In the genomic region with DNA sequence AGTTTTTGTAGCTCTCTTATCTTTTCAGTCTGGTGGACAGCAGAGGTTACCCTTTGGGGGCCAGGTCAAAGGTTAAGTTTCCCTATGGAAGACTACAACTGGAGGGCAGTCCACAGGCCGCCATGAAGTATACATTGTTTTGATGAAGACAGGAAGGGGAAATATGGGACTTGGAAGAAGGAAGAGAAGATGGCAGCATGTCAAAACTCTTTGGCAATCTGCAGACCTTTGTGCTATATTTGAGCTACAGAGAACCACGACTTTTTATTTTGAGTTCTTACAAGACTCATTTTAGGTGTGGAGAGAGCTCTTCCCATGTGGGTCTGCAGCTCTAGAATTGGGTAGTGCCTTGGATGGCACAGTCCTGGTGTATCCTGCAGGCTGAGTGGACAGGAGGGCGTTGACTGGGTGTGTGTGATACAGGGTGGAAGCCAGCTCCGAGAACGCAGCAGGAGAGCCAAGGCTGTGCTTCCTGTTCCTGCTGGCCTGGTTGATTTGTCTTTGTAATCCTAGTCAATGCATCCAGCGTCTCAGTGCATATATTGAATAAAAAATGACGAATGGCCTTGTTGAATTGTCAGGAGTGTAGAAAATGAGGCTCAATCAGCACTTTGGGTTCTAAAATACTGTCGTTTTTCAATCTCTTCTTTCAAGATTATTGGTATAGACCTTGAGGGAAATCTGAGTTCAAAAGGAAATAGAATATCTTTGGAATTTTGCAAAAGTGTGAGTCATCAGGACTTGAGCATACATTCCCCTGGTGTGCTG, we compare ENCODE assay signal across 8 cellular contexts. TPM values are rescaled to one million over a fixed set of nuclear protein-coding genes. Genes with fewer than 3 reads are reported as not detected.
DNase-seq lines count a peak whose midpoint lies in the region; ATAC-seq and TF ChIP-seq lines count a peak whose summit lies in the region.

No MANE protein-coding gene starts in this region.

- H3K14ac ChIP-seq in IMR-90 (replicated peaks; ENCODE audit: low read depth, low read length) = peak overlapping the region; percentile 76

- peak overlapping the region; percentile 54 to 87 (median 79) for H3K4me2 ChIP-seq in BLaER1 treated with 17β-estradiol and CSF1 and Interleukin-3, amounts not matched to agents 10 nM and 100 nM
- H3K4me2 ChIP-seq in IMR-90 (ENCODE audit: low read depth, low read length) = peak overlapping the region; percentile 48

- H3K23ac ChIP-seq in IMR-90 (ENCODE audit: low read depth, low read length) = no peak overlapping the region

- H3K4me3 Mint-ChIP-seq in CD14-positive monocyte = peak overlapping the region in 1 of 2 donors; percentile 40

- peak overlapping the region; percentile 63 for H2AFZ ChIP-seq in IMR-90 (replicated peaks; ENCODE audit: low read length, poor library complexity)

- peak overlapping the region in 1 of 2 experiments; percentile 60; a peak in 2 of 4 replicates for H4K8ac ChIP-seq in IMR-90 (ENCODE audit: low read depth in 2 of 2, low read length in 2 of 2)

- peak overlapping the region; percentile 71 for H2BK120ac ChIP-seq in IMR-90 (ENCODE audit: low read depth, low read length)

- no peak overlapping the region for H3K27ac ChIP-seq in BLaER1 treated with 17β-estradiol and CSF1 and Interleukin-3, amounts not matched to agents 10 nM and 100 nM
- peak overlapping the region; percentile 54 for H3K27ac ChIP-seq in IMR-90 (ENCODE audit: insufficient read depth, low read length)

- intact Hi-C loops in IMR-90 (cut with micrococcal nuclease) (no loop called here), mucosa of descending colon (cut with DNase I, micrococcal nuclease) (no loop called here), CD14-positive monocyte (cut with micrococcal nuclease) (no loop called here)

- peak overlapping the region; percentile 73 for H2AK5ac ChIP-seq in IMR-90 (ENCODE audit: low read depth, low read length)

- TF ChIP-seq POLR2A in IMR-90 (IDR thresholded peaks at IDR 0.05; ENCODE audit: low read depth, low read length) = no peak

- peak overlapping the region in 2 of 7 donors; percentile 20 to 74 for H3K27ac Mint-ChIP-seq in CD14-positive monocyte

- H4K20me1 ChIP-seq in BLaER1 treated with 17β-estradiol and CSF1 and Interleukin-3, amounts not matched to agents 10 nM and 100 nM = peaks cover 0 to 18% (median 0%) of the 10 kb centered on the region in 11 experiments; a peak in 8 of 22 replicates
- 0 out of 2 replicates have a peak, but pooled peaks cover 9% of the 10 kb centered on the region for H4K20me1 ChIP-seq in IMR-90 (ENCODE audit: insufficient read depth, low read length)

- 0 out of 2 replicates have a peak overlapping the region, but pooled peaks have one; percentile 14 for H3K56ac ChIP-seq in IMR-90 (ENCODE audit: extremely low read depth, insufficient read depth, low read length)

- H3K4me1 ChIP-seq in BLaER1 treated with 17β-estradiol and CSF1 and Interleukin-3, amounts not matched to agents 10 nM and 100 nM = peaks cover 43 to 80% (median 70%) of the 10 kb centered on the region in 10 experiments
- H3K4me1 ChIP-seq in IMR-90 (ENCODE audit: control insufficient read depth, insufficient read depth, low read length) (peaks cover 11% of the 10 kb centered on the region), mucosa of descending colon (ENCODE audit: low read depth) (peaks cover 77% of the 10 kb centered on the region)

- H3K9me1 ChIP-seq in IMR-90 (ENCODE audit: insufficient read depth, low read length) = peaks cover 26% of the 10 kb centered on the region

- H3K36me3 ChIP-seq in BLaER1 treated with 17β-estradiol and CSF1 and Interleukin-3, amounts not matched to agents 10 nM and 100 nM = no peaks in the 10 kb centered on the region
- no peaks in the 10 kb centered on the region for H3K36me3 ChIP-seq in IMR-90 (ENCODE audit: control insufficient read depth, insufficient read depth, low read length)
- H3K36me3 ChIP-seq in mucosa of descending colon (ENCODE audit: low read depth) = no peaks in the 10 kb centered on the region

- ATAC-seq in IMR-90 (ENCODE audit: low read depth) = peak; percentile 57
- peak; percentile 45 for ATAC-seq in mucosa of descending colon

- H3K27me3 Mint-ChIP-seq in CD14-positive monocyte (ENCODE audit: low read depth in 3 of 3) = peaks cover 7 to 29% (median 26%) of the 10 kb centered on the region in 3 donors

- peaks cover 0 to 1% (median 0%) of the 10 kb centered on the region in 7 donors for H3K9me3 Mint-ChIP-seq in CD14-positive monocyte

- BruUV-seq in IMR-90 (replicated peaks; lab: Mats Ljungman, UMichigan) = no TSS peak

- no peak for TF ChIP-seq RAD21 in IMR-90 (IDR thresholded peaks at IDR 0.05; ENCODE audit: low read length)

- peak overlapping the region; percentile 15 for H2AK9ac ChIP-seq in IMR-90 (replicated peaks; ENCODE audit: low read depth, low read length, poor library complexity)

- no peak overlapping the region for H3K9ac ChIP-seq in BLaER1 treated with 17β-estradiol and CSF1 and Interleukin-3, amounts not matched to agents 10 nM and 100 nM
- no peak overlapping the region for H3K9ac ChIP-seq in IMR-90 (ENCODE audit: low read depth, low read length)

- CTCF ChIA-PET in IMR-90 (lab: Yijun Ruan, JAX) = interaction anchor here (3.3 kb wide), 1 partner anchor 23 kb away, joined by 14 read pairs; no protein-coding TSS in a partner anchor

- TF ChIP-seq CTCF in IMR-90 (conservative IDR thresholded peaks at IDR 0.05; ENCODE audit: low read depth, low read length) = no peak
- TF ChIP-seq CTCF in cardiac fibroblast (IDR thresholded peaks at IDR 0.05; ENCODE audit: low read depth, low read length) = no peak
- no peak for TF ChIP-seq CTCF in mucosa of descending colon (IDR thresholded peaks at IDR 0.05)
- TF ChIP-seq CTCF in CD14-positive monocyte (IDR thresholded peaks at IDR 0.05) = no peak

- peak overlapping the region; percentile 85; the same call in 1 of the 2 replicates for H4K5ac ChIP-seq in IMR-90 (ENCODE audit: low read depth, low read length)

- DNase-seq in IMR-90 = peak; percentile 71
- peak; percentile 47 to 53 for DNase-seq in cardiac fibroblast (ENCODE audit: low read depth in 2 of 2)
- DNase-seq in mucosa of descending colon = peak; percentile 63 to 80 (median 74)
- DNase-seq in C1 segment of cervical spinal cord (lab: John Stamatoyannopoulos, UW) = no peak
- DNase-seq in germinal center (ENCODE audit: low spot score) = no peak
- DNase-seq in CD14-positive monocyte (ENCODE audit: low spot score) = no peak
- no peak for DNase-seq in NCI-H2081 treated with DMSO at 0.1 percent for 48 hours (lab: John Stamatoyannopoulos, UW)

- POLR2A ChIA-PET in IMR-90 (lab: Charles Lee; ENCODE audit: unreplicated experiment) = no interaction called here

- H3K9me3 ChIP-seq in BLaER1 treated with 17β-estradiol and CSF1 and Interleukin-3, amounts not matched to agents 10 nM and 100 nM (replicated peaks in 1 of 11) = no peaks in the 10 kb centered on the region
- H3K9me3 ChIP-seq in IMR-90 (ENCODE audit: control insufficient read depth, insufficient read depth, low read length) (no peaks in the 10 kb centered on the region), mucosa of descending colon (no peaks in the 10 kb centered on the region)

- dilution Hi-C loops in IMR-90 (cut with HindIII; ENCODE audit: low sequenced_read_pairs, unreplicated experiment) = no loop called here

- H3K4me3 ChIP-seq in BLaER1 treated with 17β-estradiol and CSF1 and Interleukin-3, amounts not matched to agents 10 nM and 100 nM = no peak overlapping the region
- no peak overlapping the region for H3K4me3 ChIP-seq in IMR-90 (ENCODE audit: insufficient read depth, low read depth, low read length)
- H3K4me3 ChIP-seq in cardiac fibroblast (replicated peaks in 1 of 2; ENCODE audit: low read depth in 2 of 2, low read length in 2 of 2) = no peak overlapping the region
- no peak overlapping the region for H3K4me3 ChIP-seq in mucosa of descending colon

- H3K36me3 Mint-ChIP-seq in CD14-positive monocyte = peaks cover 0 to 6% of the 10 kb centered on the region in 2 donors

- in situ Hi-C loops in IMR-90 (cut with MboI; ENCODE audit: low sequenced_read_pairs) = no loop called here

- 91% methylated on average over 4 of the region's 8 CpGs; no CpG with 5 or more reads in 1 of the 2 experiments for WGBS in IMR-90 (ENCODE audit: extremely low coverage in 2 of 2, insufficient read length in 1 of 2), 2 experiments

- H3K18ac ChIP-seq in IMR-90 (ENCODE audit: low read depth, low read length) = peak overlapping the region; percentile 79

- peak overlapping the region; percentile 71; the same call in 1 of the 3 replicates for H2BK15ac ChIP-seq in IMR-90 (ENCODE audit: low read depth, low read length)

- H3K4ac ChIP-seq in IMR-90 (ENCODE audit: low read depth, low read length) = peak overlapping the region; percentile 78

- peaks cover 0 to 54% (median 0%) of the 10 kb centered on the region in 11 experiments; a peak in 7 of 22 replicates for H3K27me3 ChIP-seq in BLaER1 treated with 17β-estradiol and CSF1 and Interleukin-3, amounts not matched to agents 10 nM and 100 nM
- H3K27me3 ChIP-seq in IMR-90 (ENCODE audit: control insufficient read depth, insufficient read depth, low read length) = no peaks in the 10 kb centered on the region

- H2BK20ac ChIP-seq in IMR-90 (ENCODE audit: low read depth, low read length) = peak overlapping the region; percentile 87; the same call in 1 of the 2 replicates

- H4K91ac ChIP-seq in IMR-90 (ENCODE audit: insufficient read depth, low read depth, low read length) = peak overlapping the region; percentile 33

- peaks cover 25% of the 10 kb centered on the region for H3K4me1 Mint-ChIP-seq in CD14-positive monocyte

- peaks cover 28 to 74% of the 10 kb centered on the region in 2 experiments for H3K79me1 ChIP-seq in IMR-90 (ENCODE audit: low read depth in 1 of 2, low read length in 2 of 2)

- peak overlapping the region; percentile 81 for H2BK5ac ChIP-seq in IMR-90 (ENCODE audit: low read depth, low read length, poor library complexity, severe bottlenecking)

TF ChIP-seq in IMR-90, 13 proteins besides CTCF, POLR2A, EP300 and RAD21 (continues in another document):
- TF ChIP-seq BHLHE40 (IDR thresholded peaks at IDR 0.05; ENCODE audit: low read depth, low read length) = no peak; the same call in 1 of the 2 replicates
- TF ChIP-seq, protein P1, sequence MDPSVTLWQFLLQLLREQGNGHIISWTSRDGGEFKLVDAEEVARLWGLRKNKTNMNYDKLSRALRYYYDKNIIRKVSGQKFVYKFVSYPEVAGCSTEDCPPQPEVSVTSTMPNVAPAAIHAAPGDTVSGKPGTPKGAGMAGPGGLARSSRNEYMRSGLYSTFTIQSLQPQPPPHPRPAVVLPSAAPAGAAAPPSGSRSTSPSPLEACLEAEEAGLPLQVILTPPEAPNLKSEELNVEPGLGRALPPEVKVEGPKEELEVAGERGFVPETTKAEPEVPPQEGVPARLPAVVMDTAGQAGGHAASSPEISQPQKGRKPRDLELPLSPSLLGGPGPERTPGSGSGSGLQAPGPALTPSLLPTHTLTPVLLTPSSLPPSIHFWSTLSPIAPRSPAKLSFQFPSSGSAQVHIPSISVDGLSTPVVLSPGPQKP (IDR thresholded peaks at IDR 0.05; ENCODE audit: borderline replicate concordance, low read depth, low read length) = no peak
- TF ChIP-seq RCOR1 (IDR thresholded peaks at IDR 0.05; ENCODE audit: insufficient replicate concordance, low read length) = no peak

RNA-seq across cellular contexts. Expression of a gene that starts 11.5 kb away (rescaled TPM):
- total RNA-seq in IMR-90 (2012; rRNA removed) = 43.9 and 88.3 TPM in 2 replicates
- polyA plus RNA-seq in IMR-90 (2012; rRNA removed) = 10.7 and 12.5 TPM in 2 replicates
- 2.7 and 5.4 TPM in 2 replicates for polyA plus RNA-seq in IMR-90 (2012; cell fraction: cytosol; rRNA removed)
- polyA plus RNA-seq in IMR-90 (2012; cell fraction: nucleus; rRNA removed; ENCODE audit: low replicate concordance) = 3.5 and 9.3 TPM in 2 replicates
- 100 to 1,000 TPM; 116 to 192 (median 178) TPM for total RNA-seq in mucosa of descending colon
- polyA plus RNA-seq in CD14-positive monocyte = under 1 TPM; 0.20 to 0.36 TPM

Comparison
In these comparisons a context has a peak if more than half of its experiments do, and no peak if none do; other contexts are left out.
1. DNase-seq: peak in IMR-90 (single experiment), cardiac fibroblast (2 of 2) and mucosa of descending colon (3 of 3); none in C1 segment of cervical spinal cord (0 of 14), germinal center (single experiment), CD14-positive monocyte (single experiment) and NCI-H2081 treated with DMSO at 0.1 percent for 48 hours (single experiment).